In genomic region chr1:28720376-28720775, GRCh38 we compare ENCODE assay signal across 26 cellular contexts.
"Had no signal": no experiment of that assay in that cellular context is flagged by ENCODE, and none has a peak within 500 bp of the region (broad histone marks: within the 10 kb centered on the region; RNA-seq: fewer than 3 reads in every experiment).

No MANE protein-coding gene starts in this region.

- H3K4me1 Mint-ChIP-seq: activated CD8-positive, alpha-beta memory T cell treated with anti-CD3 and anti-CD28 coated beads, Interleukin-2, amount 10 ng/mL, durations not matched to agents 7 days and 5 days had no signal

- H3K27ac ChIP-seq: brain microvascular endothelial cell, Peyer's patch, RWPE1, SJCRH30, VCaP had no signal

- H3K27ac Mint-ChIP-seq: activated CD8-positive, alpha-beta memory T cell treated with anti-CD3 and anti-CD28 coated beads, Interleukin-2, amount 10 ng/mL, durations not matched to agents 7 days and 5 days; activated naive CD8-positive, alpha-beta T cell; activated T-cell treated with anti-CD3 and anti-CD28 coated beads, Interleukin-2, amount 50 U/mL, for 24 hours; activated T-helper 1 cell treated with anti-CD3 and anti-CD28 coated beads, Interleukin-12 subunit alpha, Interleukin-12 subunit beta, Interleukin-2, Interleukin-4 antibody, amounts not matched to agents 30 ng/mL and 10 ng/mL and 1 ng/mL, durations not matched to agents 14 hours and 24 hours and 36 hours had no signal

- H3K27me3 ChIP-seq: brain microvascular endothelial cell, Peyer's patch, SJCRH30 had no signal

- H3K4me1 ChIP-seq: Peyer's patch, SJCRH30 had no signal

- H3K4me3 ChIP-seq: K562, Peyer's patch, SJCRH30 had no signal

- FAIRE-seq: K562 had no signal

- H3K9me3 ChIP-seq: Peyer's patch, SJCRH30, SK-N-SH had no signal

- H3K36me3 ChIP-seq: brain microvascular endothelial cell, SJCRH30 had no signal

- H3K9ac ChIP-seq: SK-N-SH had no signal

- H3K9me3 Mint-ChIP-seq: activated T-cell treated with anti-CD3 and anti-CD28 coated beads, Interleukin-2, amount 50 U/mL, for 24 hours; activated T-helper 1 cell treated with anti-CD3 and anti-CD28 coated beads, Interleukin-12 subunit alpha, Interleukin-12 subunit beta, Interleukin-2, Interleukin-4 antibody, amounts not matched to agents 30 ng/mL and 10 ng/mL and 1 ng/mL, durations not matched to agents 14 hours and 24 hours and 36 hours had no signal

- DNase-seq: activated CD4-positive, alpha-beta T cell treated with anti-CD3 and anti-CD28 coated beads for 4 hours; activated CD4-positive, alpha-beta T cell treated with anti-CD3 and anti-CD28 coated beads, Interleukin-2, amount 50 U/mL, for 4 hours; activated CD8-positive, alpha-beta memory T cell treated with anti-CD3 and anti-CD28 coated beads, Interleukin-2, amount 10 ng/mL, durations not matched to agents 7 days and 5 days; activated effector memory CD4-positive, alpha-beta T cell treated with Interleukin-2 at 50 U/mL for 16 hours; activated naive CD4-positive, alpha-beta T cell; activated T-cell treated with anti-CD3 and anti-CD28 coated beads, Interleukin-2, amount 50 U/mL, for 24 hours; brain microvascular endothelial cell; MM.1S; NCI-H1105; NCI-H1436; NCI-H1694 treated with DMSO at 0.1 percent for 48 hours; NCI-H2029 treated with DMSO at 0.1 percent for 48 hours; NCI-H345; NCI-H510A; NCI-H69; NK-92 treated with Interleukin-12 subunit alpha and Interleukin-12 subunit beta, amount 100 ng/mL, for 24 hours; Peyer's patch; Right ventricle myocardium superior; SJCRH30; SK-N-SH; T-helper 1 cell had no signal

- H3K36me3 Mint-ChIP-seq: activated naive CD8-positive, alpha-beta T cell had no signal

- ATAC-seq: activated CD8-positive, alpha-beta memory T cell treated with anti-CD3 and anti-CD28 coated beads, Interleukin-2, amount 10 ng/mL, durations not matched to agents 7 days and 5 days had no signal

- H3K4me2 ChIP-seq: SK-N-SH had no signal

- H3K27me3 Mint-ChIP-seq: activated CD8-positive, alpha-beta memory T cell treated with anti-CD3 and anti-CD28 coated beads, Interleukin-2, amount 10 ng/mL, durations not matched to agents 7 days and 5 days; activated naive CD8-positive, alpha-beta T cell; activated T-cell treated with anti-CD3 and anti-CD28 coated beads, Interleukin-2, amount 50 U/mL, for 24 hours had no signal

- H3K4me3 Mint-ChIP-seq: activated CD8-positive, alpha-beta memory T cell treated with anti-CD3 and anti-CD28 coated beads, Interleukin-2, amount 10 ng/mL, durations not matched to agents 7 days and 5 days; activated naive CD8-positive, alpha-beta T cell; activated T-cell treated with anti-CD3 and anti-CD28 coated beads, Interleukin-2, amount 50 U/mL, for 24 hours; activated T-helper 1 cell treated with anti-CD3 and anti-CD28 coated beads, Interleukin-12 subunit alpha, Interleukin-12 subunit beta, Interleukin-2, Interleukin-4 antibody, amounts not matched to agents 30 ng/mL and 10 ng/mL and 1 ng/mL, durations not matched to agents 14 hours and 24 hours and 36 hours had no signal
